Comparison of ENCODE assay signal across 8 cellular contexts in genomic region chr2:25664531-25665307, GRCh38. TPM values are rescaled to one million over a fixed set of nuclear protein-coding genes. Genes with fewer than 3 reads are reported as not detected.
DNase-seq lines count a peak whose midpoint lies in the region; ATAC-seq and TF ChIP-seq lines count a peak whose summit lies in the region.

No MANE protein-coding gene starts in this region.

- H3K27me3 ChIP-seq in H9 (ENCODE audit: insufficient read depth, low read length) (no peaks in the 10 kb centered on the region), RWPE2 (ENCODE audit: insufficient read depth, poor library complexity, severe bottlenecking) (no peaks in the 10 kb centered on the region), endodermal cell (ENCODE audit: control insufficient read depth, insufficient read depth, low read length, poor library complexity, severe bottlenecking) (no peaks in the 10 kb centered on the region), upper lobe of left lung (no peaks in the 10 kb centered on the region)

- no peak overlapping the region for H2BK12ac ChIP-seq in H9 (ENCODE audit: insufficient read length, low read depth, low read length)

- H3K36me3 Mint-ChIP-seq in H9 (ENCODE audit: insufficient read depth in 1 of 3, low read depth in 3 of 3) (no peaks in the 10 kb centered on the region), endodermal cell (ENCODE audit: low read depth) (no peaks in the 10 kb centered on the region), memory B cell (peaks cover 4% of the 10 kb centered on the region)

- no peak overlapping the region for H2BK20ac ChIP-seq in H9 (ENCODE audit: low read depth, low read length, poor library complexity, severe bottlenecking)

- no peaks in the 10 kb centered on the region for H3K9me3 ChIP-seq in H9 (ENCODE audit: control insufficient read depth, low read depth, low read length)
- no peaks in the 10 kb centered on the region for H3K9me3 ChIP-seq in RWPE2 (ENCODE audit: severe bottlenecking)
- H3K9me3 ChIP-seq in endodermal cell (ENCODE audit: control insufficient read depth, low read length): no peaks in the 10 kb centered on the region
- no peaks in the 10 kb centered on the region for H3K9me3 ChIP-seq in upper lobe of left lung

- no peak overlapping the region for H3T11ph ChIP-seq in H9 (ENCODE audit: low read length)

- H3K9me3 Mint-ChIP-seq in H9: no peaks in the 10 kb centered on the region
- no peaks in the 10 kb centered on the region for H3K9me3 Mint-ChIP-seq in endodermal cell
- H3K9me3 Mint-ChIP-seq in memory B cell: no peaks in the 10 kb centered on the region

- H3K4me3 ChIP-seq in RWPE2 (ENCODE audit: severe bottlenecking) (no peak overlapping the region), endodermal cell (ENCODE audit: low read length) (no peak overlapping the region), upper lobe of left lung (no peak overlapping the region)

- H2AK5ac ChIP-seq in H9 (ENCODE audit: insufficient read length, low read length): no peak overlapping the region

- no peak overlapping the region for H3K14ac ChIP-seq in H9 (ENCODE audit: insufficient read depth, low read length)

- H3K27ac Mint-ChIP-seq in H9 (peak overlapping the region; percentile 31 to 87 (median 58); a peak in 6 of 7 replicates), endodermal cell (peak overlapping the region; percentile 50), memory B cell (no peak overlapping the region)

- no peak for TF ChIP-seq POLR2A in upper lobe of left lung (IDR thresholded peaks at IDR 0.05)

- H3K9ac ChIP-seq in H9 (ENCODE audit: extremely low read depth, insufficient read length, low read length): no peak overlapping the region
- no peak overlapping the region for H3K9ac ChIP-seq in endodermal cell (ENCODE audit: extremely low read depth, low read length, poor library complexity, severe bottlenecking)

- H3K79me2 ChIP-seq in H9 (ENCODE audit: insufficient read depth, low read length): peaks cover 2% of the 10 kb centered on the region; the same call in 1 of the 2 replicates

- H3K4me2 ChIP-seq in H9 (ENCODE audit: insufficient read depth, insufficient read length, low read length): no peak overlapping the region

- no peak for TF ChIP-seq EP300 in upper lobe of left lung (IDR thresholded peaks at IDR 0.05)

- H2BK15ac ChIP-seq in H9 (ENCODE audit: low read depth, low read length): no peak overlapping the region

- H4K8ac ChIP-seq in H9 (replicated peaks; ENCODE audit: insufficient read length, low read depth, low read length): no peak overlapping the region

- H3K23ac ChIP-seq in H9 (ENCODE audit: insufficient read length, low read depth, low read length): no peak overlapping the region

- no peaks in the 10 kb centered on the region for H3K23me2 ChIP-seq in H9 (ENCODE audit: insufficient read length, low read depth, low read length, poor library complexity, severe bottlenecking)

- DNase-seq in COR-L47 (lab: John Stamatoyannopoulos, UW): peak; percentile 56
- DNase-seq in H9: peak; percentile 76
- DNase-seq in RWPE2 (ENCODE audit: low spot score): no peak
- peak; percentile 90 for DNase-seq in endodermal cell
- DNase-seq in memory B cell (ENCODE audit: low spot score in 2 of 2): peak in 1 of 2 donors; percentile 7
- peak in 1 of 2 donors; percentile 78 for DNase-seq in upper lobe of left lung
- DNase-seq in NCI-H446 treated with DMSO at 0.1 percent for 48 hours (lab: John Stamatoyannopoulos, UW): no peak

- ATAC-seq in RWPE2 (ENCODE audit: low read depth) (peak; percentile 78), memory B cell (ENCODE audit: low read depth) (peak; percentile 55), upper lobe of left lung (ENCODE audit: low FRiP score in 2 of 2) (peak; percentile 85 to 88), HG03097 (IDR thresholded peaks at IDR 0.05; ENCODE audit: low FRiP score, unreplicated experiment) (no peak)

- H4K5ac ChIP-seq in H9 (ENCODE audit: insufficient read length, low read depth, low read length): no peak overlapping the region

- H3K18ac ChIP-seq in H9 (ENCODE audit: insufficient read length, low read depth, low read length): no peak overlapping the region

- no peaks in the 10 kb centered on the region for H4K20me1 ChIP-seq in H9 (ENCODE audit: control insufficient read depth, insufficient read depth, insufficient read length)

- no peak overlapping the region for H3K27ac ChIP-seq in H9 (ENCODE audit: insufficient read length, low read depth, low read length)
- H3K27ac ChIP-seq in RWPE2 (ENCODE audit: poor library complexity, severe bottlenecking): peak overlapping the region; percentile 30
- H3K27ac ChIP-seq in endodermal cell (ENCODE audit: low read depth, low read length): no peak overlapping the region
- H3K27ac ChIP-seq in upper lobe of left lung: no peak overlapping the region

- no peak overlapping the region for H2BK120ac ChIP-seq in H9 (ENCODE audit: low read depth, low read length, poor library complexity, severe bottlenecking)

- H3K4me1 Mint-ChIP-seq in H9 (peaks cover 23 to 25% of the 10 kb centered on the region in 2 experiments), endodermal cell (peaks cover 15% of the 10 kb centered on the region), memory B cell (peaks cover 16% of the 10 kb centered on the region)

- TF ChIP-seq CTCF in H9 (conservative IDR thresholded peaks at IDR 0.05): peak; percentile 86
- TF ChIP-seq CTCF in RWPE2 (IDR thresholded peaks at IDR 0.05; ENCODE audit: poor library complexity, severe bottlenecking): peak; percentile 69
- TF ChIP-seq CTCF in endodermal cell (conservative IDR thresholded peaks at IDR 0.05): peak; percentile 90
- peak in 5 of 6 experiments; percentile 40 to 71 (median 63) for TF ChIP-seq CTCF in upper lobe of left lung (IDR thresholded peaks at IDR 0.05)

- H3K4ac ChIP-seq in H9 (ENCODE audit: low read depth, low read length): no peak overlapping the region

- no peak overlapping the region for H2AFZ ChIP-seq in H9 (ENCODE audit: low read length)

- H3K4me3 Mint-ChIP-seq in H9 (0 out of 5 replicates have a peak overlapping the region, but pooled peaks of 1 of the 2 experiments have one; percentile 18), endodermal cell (no peak overlapping the region), memory B cell (peak overlapping the region; percentile 9)

- H3K27me3 Mint-ChIP-seq in H9 (ENCODE audit: low read depth) (no peaks in the 10 kb centered on the region), endodermal cell (ENCODE audit: insufficient read depth) (no peaks in the 10 kb centered on the region), memory B cell (no peaks in the 10 kb centered on the region)

- no peak overlapping the region for H4K91ac ChIP-seq in H9 (ENCODE audit: insufficient read length, low read depth, low read length)

- H3K4me1 ChIP-seq in H9 (ENCODE audit: insufficient read depth, low read length): peaks cover 3% of the 10 kb centered on the region; the same call in 1 of the 2 replicates
- H3K4me1 ChIP-seq in RWPE2 (ENCODE audit: insufficient read depth, poor library complexity, severe bottlenecking): peaks cover 15% of the 10 kb centered on the region
- H3K4me1 ChIP-seq in endodermal cell (ENCODE audit: control insufficient read depth, insufficient read depth, low read length): no peaks in the 10 kb centered on the region
- H3K4me1 ChIP-seq in upper lobe of left lung: peaks cover 0 to 7% (median 5%) of the 10 kb centered on the region in 4 donors

- no peak overlapping the region for H2BK5ac ChIP-seq in H9 (ENCODE audit: insufficient read length, low read length)

- no peaks in the 10 kb centered on the region for H3K79me1 ChIP-seq in H9 (ENCODE audit: insufficient read depth, low read depth, low read length, poor library complexity, severe bottlenecking)

- H3K56ac ChIP-seq in H9 (ENCODE audit: insufficient read length, low read depth, low read length): no peak overlapping the region

- WGBS in H9 (ENCODE audit: extremely low coverage, insufficient read length, low lambda C conversion rate): no CpG with 5 or more reads among the region's 11 CpGs
- WGBS in endodermal cell (ENCODE audit: insufficient coverage in 1 of 2, insufficient read length in 1 of 2), 2 experiments: 43 to 49% methylated on average over 11 of the region's 11 CpGs
- 36 to 39% methylated on average over 11 of the region's 11 CpGs for WGBS in upper lobe of left lung, 2 donors

- H3K36me3 ChIP-seq in RWPE2 (ENCODE audit: low read depth): no peaks in the 10 kb centered on the region
- H3K36me3 ChIP-seq in endodermal cell (ENCODE audit: control insufficient read depth, insufficient read depth, low read length): no peaks in the 10 kb centered on the region
- no peaks in the 10 kb centered on the region for H3K36me3 ChIP-seq in upper lobe of left lung

RNA-seq across cellular contexts. Expression of gene DTNB, which starts 8.7 kb away (rescaled TPM):
- total RNA-seq in H9 (2021): 26.7 and 31.7 TPM in 2 replicates
- total RNA-seq in endodermal cell: 10 to 100 TPM; 38.8 to 48.7 TPM
- polyA plus RNA-seq in endodermal cell (2013, experiment 1 of 2): 25.2 TPM
- polyA plus RNA-seq in endodermal cell (2013, experiment 2 of 2): 25.0 TPM
- 10 to 100 TPM; 19.3 to 59.7 (median 25.6) TPM for total RNA-seq in upper lobe of left lung

Comparison
In these comparisons a context has a peak if more than half of its experiments do, and no peak if none do; other contexts are left out.
1. DNase-seq: peak in COR-L47 (single experiment), H9 (single experiment) and endodermal cell (single experiment); none in RWPE2 (single experiment) and NCI-H446 treated with DMSO at 0.1 percent for 48 hours (single experiment).
2. Peak in every context shown above with its lines, with median percentiles within 50 percentile points of each other: CTCF ChIP-seq.